Comparison of ENCODE assay signal across 12 cellular contexts in the genomic region with DNA sequence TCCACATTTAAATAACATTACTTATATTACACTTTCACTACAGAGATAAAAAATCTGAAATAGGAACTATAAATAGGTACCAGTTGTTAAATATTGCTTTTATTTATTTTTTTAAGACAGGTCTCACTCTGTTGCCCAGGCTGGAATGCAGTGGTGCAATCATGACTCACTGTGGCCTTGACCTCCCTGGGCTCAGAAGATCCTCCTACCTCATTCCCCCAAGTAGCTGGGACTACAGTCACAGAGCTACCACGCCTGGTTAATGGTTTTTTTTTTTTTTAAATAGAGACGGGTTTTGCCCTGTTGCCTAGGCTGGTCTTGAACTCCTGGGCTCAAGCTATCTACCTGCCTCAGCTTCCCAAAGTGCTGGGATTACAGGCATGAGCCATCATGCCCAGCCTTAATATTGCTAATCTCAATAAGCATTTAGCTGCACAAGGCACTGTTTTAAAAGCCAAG. TPM values are rescaled to one million over a fixed set of nuclear protein-coding genes. Genes with fewer than 3 reads are reported as not detected.
DNase-seq lines count a peak whose midpoint lies in the region; ATAC-seq and TF ChIP-seq lines count a peak whose summit lies in the region.
"Had no signal": no experiment of that assay in that cellular context is flagged by ENCODE, and none has a peak within 500 bp of the region (broad histone marks: within the 10 kb centered on the region; RNA-seq: fewer than 3 reads in every experiment).

No MANE protein-coding gene starts in this region.

- no peak overlapping the region for H2BK12ac ChIP-seq in mesenchymal stem cell (ENCODE audit: low read length in 2 of 2)

- H3K4me3 Mint-ChIP-seq in immature natural killer cell, result no peak overlapping the region

- H3K79me1 ChIP-seq in mesenchymal stem cell (replicated peaks; ENCODE audit: low read length, poor library complexity, severe bottlenecking), result peaks cover 12% of the 10 kb centered on the region

- H4K91ac ChIP-seq in mesenchymal stem cell (ENCODE audit: low read length), result no peak overlapping the region

- peaks cover 1 to 6% of the 10 kb centered on the region in 2 donors for H3K4me1 Mint-ChIP-seq in immature natural killer cell

- no peak overlapping the region for H3K18ac ChIP-seq in mesenchymal stem cell (ENCODE audit: low read depth in 1 of 2, low read length in 2 of 2)

- H3K4me2 ChIP-seq in mesenchymal stem cell (ENCODE audit: low read length, poor library complexity, severe bottlenecking), result no peak overlapping the region

- peak overlapping the region in 1 of 2 experiments; percentile 27 for H3K4ac ChIP-seq in mesenchymal stem cell (ENCODE audit: low read depth in 1 of 2, low read length in 2 of 2)

- no peak overlapping the region for H4K8ac ChIP-seq in mesenchymal stem cell (ENCODE audit: low read length)

- no peak overlapping the region for H3K14ac ChIP-seq in mesenchymal stem cell (ENCODE audit: low read length in 2 of 2)

- H3K4me1 ChIP-seq in body of pancreas (peaks cover 47% of the 10 kb centered on the region), mesenchymal stem cell (ENCODE audit: control insufficient read depth, insufficient read depth, low read depth, low read length) (peaks cover 7% of the 10 kb centered on the region)

- H3K4me3 ChIP-seq in MG63 (no peak overlapping the region), body of pancreas (no peak overlapping the region), mesenchymal stem cell (ENCODE audit: insufficient read depth in 1 of 2, low read depth in 1 of 2, low read length in 2 of 2) (no peak overlapping the region)
- H3K4me3 ChIP-seq: suprapubic skin had no signal

- H3K27me3 ChIP-seq in MG63 (no peaks in the 10 kb centered on the region), body of pancreas (no peaks in the 10 kb centered on the region), mesenchymal stem cell (ENCODE audit: control insufficient read depth in 1 of 2, insufficient read depth in 1 of 2, low read length in 2 of 2) (no peaks in the 10 kb centered on the region)
- H3K27me3 ChIP-seq: suprapubic skin had no signal

- 27 to 36% methylated on average over 2 of the region's 2 CpGs for WGBS in body of pancreas, 2 donors
- 0% methylated on average over 2 of the region's 2 CpGs for WGBS in mesenchymal stem cell

- H2AFZ ChIP-seq in mesenchymal stem cell (ENCODE audit: low read depth, low read length), result no peak overlapping the region

- no peak overlapping the region for H3K23ac ChIP-seq in mesenchymal stem cell (ENCODE audit: low read length in 2 of 2)

- H3K36me3 ChIP-seq in MG63, result peaks cover 68% of the 10 kb centered on the region
- H3K36me3 ChIP-seq in body of pancreas (replicated peaks in 1 of 2; ENCODE audit: insufficient read depth in 1 of 2, low read depth in 2 of 2), result peaks cover 8 to 11% of the 10 kb centered on the region in 2 donors
- peaks cover 21 to 31% of the 10 kb centered on the region in 2 experiments for H3K36me3 ChIP-seq in mesenchymal stem cell (ENCODE audit: control insufficient read depth in 1 of 2, insufficient read depth in 2 of 2, low read depth in 1 of 2, low read length in 2 of 2)

- DNase-seq in AML-193 (lab: John Stamatoyannopoulos, UW) (peak; percentile 30 to 32), MG63 (peak; percentile 92), body of pancreas (peak; percentile 51 to 66 (median 56)), mesenchymal stem cell (peak; percentile 95), cerebellum (ENCODE audit: low spot score) (no peak), NCI-H1092 treated with DMSO at 0.1 percent for 48 hours (lab: John Stamatoyannopoulos, UW) (no peak), immature natural killer cell (no peak)
- DNase-seq: DND-41; effector CD4-positive, alpha-beta T cell; occipital lobe had no signal

- H2BK5ac ChIP-seq in mesenchymal stem cell (ENCODE audit: low read depth, low read length, poor library complexity, severe bottlenecking), result no peak overlapping the region

- intact Hi-C loops in body of pancreas (cut with DNase I), result no loop called here

- no peaks in the 10 kb centered on the region for H3K9me3 ChIP-seq in MG63
- H3K9me3 ChIP-seq in body of pancreas, result no peaks in the 10 kb centered on the region
- no peaks in the 10 kb centered on the region for H3K9me3 ChIP-seq in mesenchymal stem cell (ENCODE audit: control insufficient read depth, low read length)
- H3K9me3 ChIP-seq: suprapubic skin had no signal

- H2BK120ac ChIP-seq in mesenchymal stem cell (ENCODE audit: low read depth, low read length), result no peak overlapping the region

- no peak for TF ChIP-seq CTCF in body of pancreas (IDR thresholded peaks at IDR 0.05)

- H3K36me3 Mint-ChIP-seq in immature natural killer cell, result peaks cover 30 to 42% (median 42%) of the 10 kb centered on the region in 3 donors

- peak overlapping the region in 3 of 4 donors; percentile 38 to 60 (median 43) for H3K27ac ChIP-seq in body of pancreas
- peak overlapping the region; percentile 94 for H3K27ac ChIP-seq in mesenchymal stem cell (ENCODE audit: low read length, poor library complexity, severe bottlenecking)
- H3K27ac ChIP-seq: suprapubic skin had no signal

- H3K9me3 Mint-ChIP-seq in immature natural killer cell, result no peaks in the 10 kb centered on the region

- peak; percentile 73 for ATAC-seq in body of pancreas
- ATAC-seq in activated CD4-positive, CD25-positive, alpha-beta regulatory T cell treated with anti-CD3 and anti-CD28 coated beads, Interleukin-2, amount 50 U/mL, for 24 hours, result no peak

- no peak overlapping the region for H2BK15ac ChIP-seq in mesenchymal stem cell (ENCODE audit: low read depth, poor library complexity, severe bottlenecking)

- H3K9ac ChIP-seq in mesenchymal stem cell (ENCODE audit: low read length), result peak overlapping the region; percentile 77

- H2AK5ac ChIP-seq in mesenchymal stem cell (ENCODE audit: low read length, severe bottlenecking), result peak overlapping the region; percentile 72

- TF ChIP-seq POLR2A in body of pancreas (IDR thresholded peaks at IDR 0.05), result no peak

- H3K27ac Mint-ChIP-seq in immature natural killer cell, result no peak overlapping the region

- H3K27me3 Mint-ChIP-seq in immature natural killer cell (ENCODE audit: low read depth in 3 of 3), result peaks cover 0 to 2% (median 2%) of the 10 kb centered on the region in 3 donors

RNA-seq across cellular contexts. Expression of a gene that starts 17.3 kb away (rescaled TPM):
- 142 and 179 TPM in 2 replicates for total RNA-seq in MG63 (2014; rRNA removed; shearing (Covaris generic); ENCODE audit: low replicate concordance)
- total RNA-seq in body of pancreas (10 to 100 TPM; 18.9 to 25.4 TPM), cerebellum (32.4 TPM)
- 35.3 TPM for polyA plus RNA-seq in mesenchymal stem cell (2013, experiment 1 of 2)
- polyA plus RNA-seq in mesenchymal stem cell (2013, experiment 2 of 2), result 41.3 TPM
- polyA plus RNA-seq in immature natural killer cell, result 10 to 100 TPM; 34.2 to 94.0 (median 40.7) TPM

RNA-seq across cellular contexts. Expression of a gene that starts 20.9 kb away (rescaled TPM):
- total RNA-seq in MG63 (2014; rRNA removed; shearing (Covaris generic); ENCODE audit: low replicate concordance), result 6.2 and 11.1 TPM in 2 replicates
- total RNA-seq in body of pancreas (1 to 10 TPM; 2.6 to 4.4 TPM), cerebellum (17.8 TPM)
- 8.1 TPM for polyA plus RNA-seq in mesenchymal stem cell (2013, experiment 1 of 2)
- polyA plus RNA-seq in mesenchymal stem cell (2013, experiment 2 of 2), result 8.3 TPM
- 10 to 100 TPM; 23.6 to 42.9 (median 29.7) TPM for polyA plus RNA-seq in immature natural killer cell

Comparison
In these comparisons a context has a peak if more than half of its experiments do, and no peak if none do; other contexts are left out.
1. DNase-seq: peak in AML-193 (2 of 2), MG63 (single experiment), body of pancreas (4 of 4) and mesenchymal stem cell (single experiment); none in cerebellum (single experiment), NCI-H1092 treated with DMSO at 0.1 percent for 48 hours (single experiment) and immature natural killer cell (0 of 3).